In genomic region chr9:119649205-119649604, GRCh38 we compare ENCODE assay signal across 28 cellular contexts.
"Had no signal": no experiment of that assay in that cellular context is flagged by ENCODE, and none has a peak within 500 bp of the region (broad histone marks: within the 10 kb centered on the region; RNA-seq: fewer than 3 reads in every experiment).

No MANE protein-coding gene starts in this region.

- H3K4me3 ChIP-seq: colonic mucosa, coronary artery, dorsolateral prefrontal cortex, esophagus muscularis mucosa, esophagus squamous epithelium, gastrocnemius medialis, gastroesophageal sphincter, heart left ventricle, heart right ventricle, hepatocyte had no signal

- H3K4me1 ChIP-seq: colonic mucosa, esophagus muscularis mucosa, esophagus squamous epithelium, foreskin keratinocyte, gastrocnemius medialis, gastroesophageal sphincter, heart left ventricle, heart right ventricle had no signal

- H3K36me3 ChIP-seq: colonic mucosa, esophagus muscularis mucosa, esophagus squamous epithelium, gastrocnemius medialis, gastroesophageal sphincter, heart left ventricle, heart right ventricle had no signal

- H3K9me3 ChIP-seq: colonic mucosa, esophagus muscularis mucosa, esophagus squamous epithelium, gastrocnemius medialis, gastroesophageal sphincter, heart left ventricle, heart right ventricle had no signal

- DNase-seq: colonic mucosa; cortex of kidney; dermis blood vessel endothelial cell; dorsolateral prefrontal cortex; effector CD4-positive, alpha-beta T cell; effector CD8-positive, alpha-beta T cell; effector memory CD4-positive, alpha-beta T cell; effector memory CD8-positive, alpha-beta T cell; endodermal cell; erythroblast; esophagus squamous epithelium; foreskin fibroblast; foreskin keratinocyte; foreskin melanocyte; gastrocnemius medialis; glutamatergic neuron; head of caudate nucleus; heart left ventricle; heart right ventricle had no signal

- FAIRE-seq: endometrium, endothelial cell of umbilical vein, frontal cortex had no signal

- H3K27ac ChIP-seq: colonic mucosa, coronary artery, dorsolateral prefrontal cortex, epithelial cell of prostate, esophagus muscularis mucosa, esophagus squamous epithelium, foreskin keratinocyte, gastrocnemius medialis, gastroesophageal sphincter, heart left ventricle, heart right ventricle, hepatocyte had no signal

- H3K27me3 ChIP-seq: colonic mucosa, esophagus squamous epithelium, foreskin keratinocyte, gastrocnemius medialis, gastroesophageal sphincter, heart left ventricle, hepatocyte had no signal

- H2AFZ ChIP-seq: hepatocyte had no signal

- H3K79me2 ChIP-seq: hepatocyte had no signal

- H3K4me2 ChIP-seq: hepatocyte had no signal

- ATAC-seq: effector memory CD8-positive, alpha-beta T cell; esophagus mucosa; foreskin keratinocyte; gastrocnemius medialis; gastroesophageal sphincter; heart left ventricle; heart right ventricle had no signal
